In the genomic region with DNA sequence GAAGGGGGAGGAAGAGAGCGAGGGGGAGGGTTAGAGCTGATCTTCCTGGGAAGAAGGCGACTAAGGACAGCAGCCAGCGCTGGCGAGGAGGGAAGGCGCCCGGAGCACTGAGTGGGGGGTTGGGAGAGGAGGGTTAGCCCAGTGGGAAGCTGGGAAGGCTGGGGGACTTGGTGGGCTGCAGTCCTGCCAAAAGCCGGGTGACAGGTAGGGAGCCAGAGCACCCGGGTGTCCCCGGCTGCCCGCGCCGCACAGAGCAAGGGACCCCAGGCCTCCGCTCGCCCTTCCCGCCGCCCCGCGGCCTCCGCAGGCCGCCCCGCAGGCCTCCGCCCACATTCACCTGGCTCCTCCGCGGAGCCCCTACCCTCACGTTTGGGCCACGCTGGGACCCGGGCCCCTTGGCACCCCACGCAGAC, we compare ENCODE assay signal across 9 cellular contexts. TPM values are rescaled to one million over a fixed set of nuclear protein-coding genes. Genes with fewer than 3 reads are reported as not detected.
DNase-seq lines count a peak whose midpoint lies in the region; ATAC-seq and TF ChIP-seq lines count a peak whose summit lies in the region.
"Had no signal": no experiment of that assay in that cellular context is flagged by ENCODE, and none has a peak within 500 bp of the region (broad histone marks: within the 10 kb centered on the region; RNA-seq: fewer than 3 reads in every experiment).

No MANE protein-coding gene starts in this region.

- no peaks in the 10 kb centered on the region for H3K9me3 ChIP-seq in T-helper 17 cell (ENCODE audit: control insufficient read depth, low read length, poor library complexity, severe bottlenecking)
- no peaks in the 10 kb centered on the region for H3K9me3 ChIP-seq in heart right ventricle
- H3K9me3 ChIP-seq in prostate gland, result no peaks in the 10 kb centered on the region

- DNase-seq in GM12864 (ENCODE audit: low read depth), result no peak
- no peak for DNase-seq in T-helper 17 cell
- DNase-seq in heart right ventricle, result no peak
- peak; percentile 14 for DNase-seq in prostate gland (ENCODE audit: low spot score)
- no peak for DNase-seq in hepatic stellate cell (ENCODE audit: low spot score)

- H3K4me3 Mint-ChIP-seq in T-helper 17 cell, result peak overlapping the region; percentile 85

- H3K4me3 ChIP-seq in GM12864 (ENCODE audit: low read depth, low read length) (peak overlapping the region; percentile 76), heart right ventricle (peak overlapping the region; percentile 48 to 65 (median 56)), prostate gland (peak overlapping the region; percentile 52 to 53)

- WGBS in heart right ventricle, 2 donors, result 3 to 6% methylated on average over 19 to 28 of the region's 28 CpGs
- under 1% methylated on average over 25 of the region's 28 CpGs for WGBS in prostate gland

- H3K27ac ChIP-seq in heart right ventricle (no peak overlapping the region), prostate gland (peak overlapping the region in 1 of 2 donors; percentile 18)
- H3K27ac ChIP-seq: epithelial cell of prostate had no signal

- TF ChIP-seq CTCF in GM12864 (IDR thresholded peaks at IDR 0.05; ENCODE audit: low read depth, low read length, missing control alignments), result no peak
- TF ChIP-seq CTCF in heart right ventricle (IDR thresholded peaks at IDR 0.05), result no peak
- TF ChIP-seq CTCF in prostate gland (IDR thresholded peaks at IDR 0.05), result no peak

- no peak for TF ChIP-seq POLR2A in prostate gland (IDR thresholded peaks at IDR 0.05)

- H3K36me3 ChIP-seq in heart right ventricle, result no peaks in the 10 kb centered on the region
- H3K36me3 ChIP-seq in prostate gland, result no peaks in the 10 kb centered on the region

- H3K4me1 ChIP-seq in heart right ventricle (peaks cover 5 to 17% (median 12%) of the 10 kb centered on the region in 9 donors), prostate gland (replicated peaks) (no peaks in the 10 kb centered on the region)

- intact Hi-C loops in heart right ventricle (cut with DNase I) (no loop called here), prostate gland (cut with DNase I) (no loop called here)

- peaks cover 72% of the 10 kb centered on the region for H3K27me3 Mint-ChIP-seq in T-helper 17 cell

- H3K27ac Mint-ChIP-seq in T-helper 17 cell, result no peak overlapping the region

- peaks cover 13% of the 10 kb centered on the region for H3K36me3 Mint-ChIP-seq in T-helper 17 cell (ENCODE audit: low read depth)

- H3K4me1 Mint-ChIP-seq in T-helper 17 cell, result peaks cover 17% of the 10 kb centered on the region

- ATAC-seq in T-helper 17 cell (no peak), heart right ventricle (peak in 7 of 8 donors; percentile 9 to 64 (median 40)), HG02642 (IDR thresholded peaks at IDR 0.05; ENCODE audit: poor library complexity, unreplicated experiment) (no peak), GM19328 (IDR thresholded peaks at IDR 0.05; ENCODE audit: unreplicated experiment) (no peak), HG02938 (IDR thresholded peaks at IDR 0.05; ENCODE audit: unreplicated experiment) (no peak)

- H3K27me3 ChIP-seq in heart right ventricle (peaks cover 9 to 59% (median 23%) of the 10 kb centered on the region in 7 donors), prostate gland (replicated peaks; ENCODE audit: insufficient read depth) (no peaks in the 10 kb centered on the region)

RNA-seq across cellular contexts. Expression of a gene that starts 0.4 kb away (rescaled TPM):
- total RNA-seq in T-helper 17 cell (under 1 TPM in 1 of 2 donors, not detected in 1; 0.40 TPM), heart right ventricle (under 1 TPM in 9 of 10 donors, not detected in 1; 0.15 to 0.88 (median 0.40) TPM), prostate gland (10 to 100 TPM in 1 of 2 donors, 1 to 10 TPM in 1; 6.5 to 16.4 TPM)
- polyA plus RNA-seq in heart right ventricle, result under 1 TPM; 0.09 to 0.66 TPM

Comparison
In these comparisons a context has a peak if more than half of its experiments do, and no peak if none do; other contexts are left out.
1. ATAC-seq: peak in heart right ventricle (7 of 8); none in T-helper 17 cell (single experiment), HG02642 (single experiment), GM19328 (single experiment) and HG02938 (single experiment).
2. Peak in every context shown above with its lines, with median percentiles within 50 percentile points of each other: H3K4me3 ChIP-seq.